ENCODE assay signal across 3 cellular contexts in the genomic region with DNA sequence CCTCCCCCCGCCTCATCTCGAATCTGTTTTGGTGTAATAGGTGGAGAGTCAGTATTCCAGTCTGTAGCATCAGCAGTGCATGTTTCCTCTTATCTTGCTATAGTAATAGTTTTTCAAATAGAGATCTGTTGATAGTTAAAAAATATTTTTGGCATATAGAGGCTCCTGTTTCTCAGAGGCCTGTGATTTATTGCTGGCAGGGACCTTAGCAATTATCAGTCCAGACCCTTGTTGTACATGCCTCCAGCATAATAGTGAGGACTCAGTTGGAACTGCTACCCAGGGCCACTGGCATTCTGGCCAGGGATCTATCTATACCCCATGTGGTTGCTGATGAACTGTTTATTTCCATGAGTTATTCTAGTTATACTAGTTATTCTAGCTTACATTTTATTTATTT.
TF ChIP-seq lines count a peak whose summit lies in the region.

No MANE protein-coding gene starts in this region.

TF ChIP-seq in A549, 52 proteins besides CTCF, POLR2A, EP300 and RAD21:
- TF ChIP-seq JUNB (IDR thresholded peaks at IDR 0.05) (no peak), RCOR1 (IDR thresholded peaks at IDR 0.05; ENCODE audit: low read depth, low read length) (no peak)

TF ChIP-seq in SK-N-SH, 30 proteins besides CTCF, POLR2A, EP300 and RAD21 (continues in another document):
- TF ChIP-seq NFIC (IDR thresholded peaks at IDR 0.05; ENCODE audit: borderline replicate concordance): no peak
- TF ChIP-seq FOXJ3 (CRISPR knock-in tag; IDR thresholded peaks at IDR 0.05): no peak
- TF ChIP-seq TEAD4 (IDR thresholded peaks at IDR 0.05; ENCODE audit: borderline replicate concordance, insufficient read depth): no peak
- TF ChIP-seq CHD2 (IDR thresholded peaks at IDR 0.05; ENCODE audit: low read length, partially characterized antibody): no peak
- TF ChIP-seq ELF1 (IDR thresholded peaks at IDR 0.05): no peak; the same call in 1 of the 2 replicates
- no peak for TF ChIP-seq TAF1 (IDR thresholded peaks at IDR 0.05; ENCODE audit: borderline replicate concordance, low read depth, low read length)
- no peak for TF ChIP-seq YY1 (IDR thresholded peaks at IDR 0.05; ENCODE audit: low read depth)
- TF ChIP-seq FOSL2 (IDR thresholded peaks at IDR 0.05; ENCODE audit: borderline replicate concordance, low read depth): no peak
- TF ChIP-seq, protein P1, sequence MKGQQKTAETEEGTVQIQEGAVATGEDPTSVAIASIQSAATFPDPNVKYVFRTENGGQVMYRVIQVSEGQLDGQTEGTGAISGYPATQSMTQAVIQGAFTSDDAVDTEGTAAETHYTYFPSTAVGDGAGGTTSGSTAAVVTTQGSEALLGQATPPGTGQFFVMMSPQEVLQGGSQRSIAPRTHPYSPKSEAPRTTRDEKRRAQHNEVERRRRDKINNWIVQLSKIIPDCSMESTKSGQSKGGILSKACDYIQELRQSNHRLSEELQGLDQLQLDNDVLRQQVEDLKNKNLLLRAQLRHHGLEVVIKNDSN (IDR thresholded peaks at IDR 0.05; ENCODE audit: borderline replicate concordance, low read depth): no peak
- TF ChIP-seq, protein P2, sequence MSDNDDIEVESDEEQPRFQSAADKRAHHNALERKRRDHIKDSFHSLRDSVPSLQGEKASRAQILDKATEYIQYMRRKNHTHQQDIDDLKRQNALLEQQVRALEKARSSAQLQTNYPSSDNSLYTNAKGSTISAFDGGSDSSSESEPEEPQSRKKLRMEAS (IDR thresholded peaks at IDR 0.05; ENCODE audit: low read depth): no peak
- peak; percentile 57; the same call in 1 of the 2 replicates for TF ChIP-seq GATA2 (CRISPR knock-in tag; IDR thresholded peaks at IDR 0.05)
- 0 out of 2 replicates have a peak, but pooled peaks have one; percentile 7 for TF ChIP-seq JUND (IDR thresholded peaks at IDR 0.05)
- no peak for TF ChIP-seq MEF2A (IDR thresholded peaks at IDR 0.05; ENCODE audit: borderline replicate concordance, low read depth)
- TF ChIP-seq POLR2AphosphoS5 (IDR thresholded peaks at IDR 0.05; ENCODE audit: low read depth, low read length): peak; percentile 31; the same call in 1 of the 2 replicates
- TF ChIP-seq RFX5 (IDR thresholded peaks at IDR 0.05; ENCODE audit: low read length): no peak
- TF ChIP-seq USF2 (IDR thresholded peaks at IDR 0.05; ENCODE audit: borderline replicate concordance, low read depth, low read length): no peak
- no peak for TF ChIP-seq SIN3A (IDR thresholded peaks at IDR 0.05; ENCODE audit: borderline replicate concordance, low read depth, low read length)
- TF ChIP-seq MXI1 (IDR thresholded peaks at IDR 0.05; ENCODE audit: low read depth, low read length): peak; percentile 21; the same call in 1 of the 2 replicates
- peak; percentile 40 for TF ChIP-seq TCF12 (IDR thresholded peaks at IDR 0.05)
- no peak for TF ChIP-seq REST (IDR thresholded peaks at IDR 0.05; ENCODE audit: low read depth, low read length)
- no peak for TF ChIP-seq EZH2phosphoT487 (IDR thresholded peaks at IDR 0.05; ENCODE audit: borderline replicate concordance, low read depth)
- TF ChIP-seq, protein P3, sequence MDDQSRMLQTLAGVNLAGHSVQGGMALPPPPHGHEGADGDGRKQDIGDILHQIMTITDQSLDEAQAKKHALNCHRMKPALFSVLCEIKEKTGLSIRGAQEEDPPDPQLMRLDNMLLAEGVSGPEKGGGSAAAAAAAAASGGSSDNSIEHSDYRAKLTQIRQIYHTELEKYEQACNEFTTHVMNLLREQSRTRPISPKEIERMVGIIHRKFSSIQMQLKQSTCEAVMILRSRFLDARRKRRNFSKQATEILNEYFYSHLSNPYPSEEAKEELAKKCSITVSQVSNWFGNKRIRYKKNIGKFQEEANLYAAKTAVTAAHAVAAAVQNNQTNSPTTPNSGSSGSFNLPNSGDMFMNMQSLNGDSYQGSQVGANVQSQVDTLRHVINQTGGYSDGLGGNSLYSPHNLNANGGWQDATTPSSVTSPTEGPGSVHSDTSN (IDR thresholded peaks at IDR 0.05): peak; percentile 55
- TF ChIP-seq RCOR1 (IDR thresholded peaks at IDR 0.05; ENCODE audit: low read length): peak; percentile 93
- TF ChIP-seq SMC3 (IDR thresholded peaks at IDR 0.05; ENCODE audit: low read depth, low read length): no peak
- no peak for TF ChIP-seq NRF1 (IDR thresholded peaks at IDR 0.05; ENCODE audit: low read depth, low read length)

TF ChIP-seq in HepG2, 621 proteins besides CTCF, POLR2A, EP300 and RAD21:
- TF ChIP-seq, protein P4, sequence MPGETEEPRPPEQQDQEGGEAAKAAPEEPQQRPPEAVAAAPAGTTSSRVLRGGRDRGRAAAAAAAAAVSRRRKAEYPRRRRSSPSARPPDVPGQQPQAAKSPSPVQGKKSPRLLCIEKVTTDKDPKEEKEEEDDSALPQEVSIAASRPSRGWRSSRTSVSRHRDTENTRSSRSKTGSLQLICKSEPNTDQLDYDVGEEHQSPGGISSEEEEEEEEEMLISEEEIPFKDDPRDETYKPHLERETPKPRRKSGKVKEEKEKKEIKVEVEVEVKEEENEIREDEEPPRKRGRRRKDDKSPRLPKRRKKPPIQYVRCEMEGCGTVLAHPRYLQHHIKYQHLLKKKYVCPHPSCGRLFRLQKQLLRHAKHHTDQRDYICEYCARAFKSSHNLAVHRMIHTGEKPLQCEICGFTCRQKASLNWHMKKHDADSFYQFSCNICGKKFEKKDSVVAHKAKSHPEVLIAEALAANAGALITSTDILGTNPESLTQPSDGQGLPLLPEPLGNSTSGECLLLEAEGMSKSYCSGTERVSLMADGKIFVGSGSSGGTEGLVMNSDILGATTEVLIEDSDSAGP (CRISPR knock-in tag; IDR thresholded peaks at IDR 0.05; ENCODE audit: borderline replicate concordance): no peak
- TF ChIP-seq, protein P5, sequence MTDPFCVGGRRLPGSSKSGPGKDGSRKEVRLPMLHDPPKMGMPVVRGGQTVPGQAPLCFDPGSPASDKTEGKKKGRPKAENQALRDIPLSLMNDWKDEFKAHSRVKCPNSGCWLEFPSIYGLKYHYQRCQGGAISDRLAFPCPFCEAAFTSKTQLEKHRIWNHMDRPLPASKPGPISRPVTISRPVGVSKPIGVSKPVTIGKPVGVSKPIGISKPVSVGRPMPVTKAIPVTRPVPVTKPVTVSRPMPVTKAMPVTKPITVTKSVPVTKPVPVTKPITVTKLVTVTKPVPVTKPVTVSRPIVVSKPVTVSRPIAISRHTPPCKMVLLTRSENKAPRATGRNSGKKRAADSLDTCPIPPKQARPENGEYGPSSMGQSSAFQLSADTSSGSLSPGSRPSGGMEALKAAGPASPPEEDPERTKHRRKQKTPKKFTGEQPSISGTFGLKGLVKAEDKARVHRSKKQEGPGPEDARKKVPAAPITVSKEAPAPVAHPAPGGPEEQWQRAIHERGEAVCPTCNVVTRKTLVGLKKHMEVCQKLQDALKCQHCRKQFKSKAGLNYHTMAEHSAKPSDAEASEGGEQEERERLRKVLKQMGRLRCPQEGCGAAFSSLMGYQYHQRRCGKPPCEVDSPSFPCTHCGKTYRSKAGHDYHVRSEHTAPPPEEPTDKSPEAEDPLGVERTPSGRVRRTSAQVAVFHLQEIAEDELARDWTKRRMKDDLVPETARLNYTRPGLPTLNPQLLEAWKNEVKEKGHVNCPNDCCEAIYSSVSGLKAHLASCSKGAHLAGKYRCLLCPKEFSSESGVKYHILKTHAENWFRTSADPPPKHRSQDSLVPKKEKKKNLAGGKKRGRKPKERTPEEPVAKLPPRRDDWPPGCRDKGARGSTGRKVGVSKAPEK (CRISPR knock-in tag; IDR thresholded peaks at IDR 0.05; ENCODE audit: borderline replicate concordance): no peak
- TF ChIP-seq ATF7-NPFF (CRISPR knock-in tag; IDR thresholded peaks at IDR 0.05; ENCODE audit: low read depth) (no peak), CREM (IDR thresholded peaks at IDR 0.05) (no peak), CREM (CRISPR knock-in tag; IDR thresholded peaks at IDR 0.05) (no peak), KLF15 (CRISPR knock-in tag; IDR thresholded peaks at IDR 0.05; ENCODE audit: borderline replicate concordance) (no peak), ZNF138 (CRISPR knock-in tag; IDR thresholded peaks at IDR 0.05; ENCODE audit: low read depth) (no peak), ZNF577 (CRISPR knock-in tag; IDR thresholded peaks at IDR 0.05; ENCODE audit: borderline replicate concordance, low read depth) (no peak), PTBP1 (IDR thresholded peaks at IDR 0.05; ENCODE audit: low read depth, low read length, poor library complexity, severe bottlenecking) (no peak), CC2D1A (CRISPR knock-in tag; IDR thresholded peaks at IDR 0.05) (no peak), ZNF343 (CRISPR knock-in tag; IDR thresholded peaks at IDR 0.05) (no peak), ZNF24 (IDR thresholded peaks at IDR 0.05) (no peak), SP4 (CRISPR knock-in tag; IDR thresholded peaks at IDR 0.05) (no peak), ZNF703 (CRISPR knock-in tag; IDR thresholded peaks at IDR 0.05; ENCODE audit: borderline replicate concordance) (no peak), SIX1 (CRISPR knock-in tag; IDR thresholded peaks at IDR 0.05; ENCODE audit: borderline replicate concordance) (no peak), PRDM4 (CRISPR knock-in tag; IDR thresholded peaks at IDR 0.05; ENCODE audit: borderline replicate concordance) (no peak), MEF2D (CRISPR knock-in tag; IDR thresholded peaks at IDR 0.05) (no peak), SP1 (IDR thresholded peaks at IDR 0.05) (no peak), SP1 (CRISPR knock-in tag; IDR thresholded peaks at IDR 0.05) (no peak), ZNF10 (CRISPR knock-in tag; IDR thresholded peaks at IDR 0.05; ENCODE audit: borderline replicate concordance, low read depth) (no peak)
